Comparison of ENCODE assay signal across 24 cellular contexts in genomic region chr3:104805508-104805907, GRCh38.
"Had no signal": no experiment of that assay in that cellular context is flagged by ENCODE, and none has a peak within 500 bp of the region (broad histone marks: within the 10 kb centered on the region; RNA-seq: fewer than 3 reads in every experiment).

No MANE protein-coding gene starts in this region.

- H3K36me3 Mint-ChIP-seq: activated naive CD8-positive, alpha-beta T cell; WTC11 had no signal

- H3K4me1 ChIP-seq: adrenal gland, esophagus squamous epithelium, gastrocnemius medialis, tibial artery had no signal

- H3K9me3 ChIP-seq: adrenal gland, esophagus squamous epithelium, gastrocnemius medialis, ovary, tibial artery had no signal

- H3K9me3 Mint-ChIP-seq: activated T-cell treated with anti-CD3 and anti-CD28 coated beads, Interleukin-2, amount 50 U/mL, for 24 hours; activated T-helper 17 cell treated with anti-CD3 and anti-CD28 coated beads, Interleukin-2, amount 50 U/mL, for 72 hours; effector memory CD8-positive, alpha-beta T cell; stimulated activated naive CD8-positive, alpha-beta T cell treated with anti-CD3 and anti-CD28 coated beads, Interleukin-15, amount 100 ng/mL, for 72 hours; WTC11 had no signal

- H3K36me3 ChIP-seq: adrenal gland, esophagus squamous epithelium, gastrocnemius medialis, ovary, tibial artery had no signal

- ATAC-seq: activated CD4-positive, alpha-beta T cell treated with anti-CD3 and anti-CD28 coated beads for 36 hours; activated T-helper 17 cell treated with anti-CD3 and anti-CD28 coated beads, Interleukin-2, amount 50 U/mL, for 72 hours; effector memory CD8-positive, alpha-beta T cell; gastrocnemius medialis; left ventricle myocardium superior; natural killer cell; right cardiac atrium; stimulated activated naive CD8-positive, alpha-beta T cell treated with anti-CD3 and anti-CD28 coated beads, Interleukin-15, amount 100 ng/mL, for 72 hours; WTC11 had no signal

- H3K4me3 Mint-ChIP-seq: activated CD4-positive, alpha-beta T cell treated with anti-CD3 and anti-CD28 coated beads for 36 hours; activated naive CD8-positive, alpha-beta T cell; activated T-cell treated with anti-CD3 and anti-CD28 coated beads, Interleukin-2, amount 50 U/mL, for 24 hours; activated T-helper 17 cell treated with anti-CD3 and anti-CD28 coated beads, Interleukin-2, amount 50 U/mL, for 72 hours; effector memory CD8-positive, alpha-beta T cell; natural killer cell; stimulated activated naive CD8-positive, alpha-beta T cell treated with anti-CD3 and anti-CD28 coated beads, Interleukin-15, amount 100 ng/mL, for 72 hours; WTC11 had no signal

- DNase-seq: activated CD4-positive, alpha-beta T cell treated with anti-CD3 and anti-CD28 coated beads for 36 hours; activated CD4-positive, alpha-beta T cell treated with anti-CD3 and anti-CD28 coated beads, Interleukin-2, amount 50 U/mL, for 4 hours; activated CD8-positive, alpha-beta memory T cell treated with anti-CD3 and anti-CD28 coated beads for 24 hours; activated CD8-positive, alpha-beta memory T cell treated with anti-CD3 and anti-CD28 coated beads, Interleukin-2, amount 50 U/mL, for 4 hours; activated naive CD4-positive, alpha-beta T cell; activated T-cell treated with anti-CD3 and anti-CD28 coated beads, Interleukin-2, amount 50 U/mL, for 24 hours; adrenal gland; central memory CD4-positive, alpha-beta T cell; effector memory CD8-positive, alpha-beta T cell; esophagus squamous epithelium; gastrocnemius medialis; head of caudate nucleus; hypothalamus; left ventricle myocardium superior; midbrain; natural killer cell; ovary; right cardiac atrium; stimulated activated naive CD8-positive, alpha-beta T cell treated with anti-CD3 and anti-CD28 coated beads, Interleukin-15, amount 100 ng/mL, for 72 hours; T-helper 9 cell; tibial artery had no signal

- H3K4me3 ChIP-seq: adrenal gland, esophagus squamous epithelium, gastrocnemius medialis, ovary, tibial artery had no signal

- H3K27me3 ChIP-seq: adrenal gland, esophagus squamous epithelium, gastrocnemius medialis, ovary, tibial artery had no signal

- H3K27ac ChIP-seq: adrenal gland, esophagus squamous epithelium, gastrocnemius medialis, ovary, tibial artery had no signal

- H3K27ac Mint-ChIP-seq: activated CD4-positive, alpha-beta T cell treated with anti-CD3 and anti-CD28 coated beads for 36 hours; activated naive CD8-positive, alpha-beta T cell; activated T-cell treated with anti-CD3 and anti-CD28 coated beads, Interleukin-2, amount 50 U/mL, for 24 hours; activated T-helper 17 cell treated with anti-CD3 and anti-CD28 coated beads, Interleukin-2, amount 50 U/mL, for 72 hours; effector memory CD8-positive, alpha-beta T cell; natural killer cell; stimulated activated naive CD8-positive, alpha-beta T cell treated with anti-CD3 and anti-CD28 coated beads, Interleukin-15, amount 100 ng/mL, for 72 hours; WTC11 had no signal

- H3K4me1 Mint-ChIP-seq: activated CD4-positive, alpha-beta T cell treated with anti-CD3 and anti-CD28 coated beads for 36 hours; activated T-helper 17 cell treated with anti-CD3 and anti-CD28 coated beads, Interleukin-2, amount 50 U/mL, for 72 hours; natural killer cell; stimulated activated naive CD8-positive, alpha-beta T cell treated with anti-CD3 and anti-CD28 coated beads, Interleukin-15, amount 100 ng/mL, for 72 hours had no signal
